ENCODE assay signal across 8 cellular contexts in the genomic region with DNA sequence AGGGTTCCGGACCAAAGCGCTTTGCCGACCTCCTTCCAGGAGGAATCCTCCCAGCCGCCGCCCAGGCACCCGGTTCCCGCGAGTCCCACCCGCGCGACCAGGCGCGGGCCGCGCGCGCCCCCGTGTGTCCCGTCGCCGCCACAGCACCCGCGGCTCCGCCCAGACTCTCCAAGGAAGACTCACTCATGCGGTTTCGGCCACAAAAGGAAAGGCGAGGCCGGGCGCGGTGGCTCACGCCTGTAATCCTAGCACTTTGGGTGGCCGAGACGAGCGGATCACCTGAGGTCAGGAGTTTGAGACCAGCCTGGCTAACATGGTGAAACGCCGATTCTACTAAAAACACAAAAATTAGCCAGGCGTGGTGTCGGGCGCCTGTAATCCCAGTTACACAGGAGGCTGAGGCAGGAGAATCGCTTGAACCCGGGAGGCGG. TPM values are rescaled to one million over a fixed set of nuclear protein-coding genes. Genes with fewer than 3 reads are reported as not detected.
DNase-seq lines count a peak whose midpoint lies in the region; ATAC-seq, FAIRE-seq and TF ChIP-seq lines count a peak whose summit lies in the region.

No MANE protein-coding gene starts in this region.

- peaks cover 6 to 30% of the 10 kb centered on the region in 2 donors for H3K4me1 ChIP-seq in thoracic aorta (ENCODE audit: control insufficient read depth in 1 of 2, low read depth in 2 of 2)

- peak; percentile 44 for FAIRE-seq in HTR-8/SVneo (lab: Jason Lieb, UNC)
- no peak for FAIRE-seq in RCC 7860 (lab: Jason Lieb, UNC)

- TF ChIP-seq CTCF in fibroblast of pulmonary artery (IDR thresholded peaks at IDR 0.05; ENCODE audit: low read length, missing control alignments) (peak; percentile 33), thoracic aorta (IDR thresholded peaks at IDR 0.05) (peak; percentile 93)

- H3K27me3 ChIP-seq in thoracic aorta (replicated peaks; ENCODE audit: insufficient read depth): no peaks in the 10 kb centered on the region

- H3K9me3 ChIP-seq in thoracic aorta: no peaks in the 10 kb centered on the region

- H3K36me3 ChIP-seq in thoracic aorta: no peaks in the 10 kb centered on the region

- ATAC-seq in thoracic aorta (ENCODE audit: insufficient number of reproducible peaks, low FRiP score, low read depth) (peak; percentile 69), GM21529 (IDR thresholded peaks at IDR 0.05; ENCODE audit: unreplicated experiment) (no peak)

- no peak overlapping the region for H3K27ac ChIP-seq in thoracic aorta

- H3K4me3 ChIP-seq in fibroblast of pulmonary artery (replicated peaks; ENCODE audit: low read depth, low read length) (peak overlapping the region; percentile 27), thoracic aorta (peak overlapping the region; percentile 23)

- DNase-seq in ELR (ENCODE audit: low read depth) (peak; percentile 87), HTR-8/SVneo (ENCODE audit: insufficient read length, low spot score) (peak; percentile 90), RCC 7860 (ENCODE audit: low spot score) (peak; percentile 78), fibroblast of pulmonary artery (ENCODE audit: low read depth) (peak; percentile 67), nucleus accumbens (lab: John Stamatoyannopoulos, UW) (peak in 49 of 56 donors; percentile 25 to 86 (median 59)), thoracic aorta (ENCODE audit: low spot score) (peak; percentile 44)
- DNase-seq in activated T-helper 1 cell treated with anti-CD3 and anti-CD28 coated beads, Interleukin-2, amount 50 U/mL, for 16 hours (ENCODE audit: low read depth in 1 of 2, low spot score in 1 of 2): peak; percentile 30 to 62

RNA-seq across cellular contexts. Expression of a gene that starts 3.5 kb away (rescaled TPM):
- total RNA-seq in thoracic aorta: 1 to 10 TPM in 1 of 2 donors, not detected in 1; 5.9 TPM

RNA-seq across cellular contexts. Expression of a gene that starts 14.6 kb away (rescaled TPM):
- total RNA-seq in thoracic aorta: 1 to 10 TPM; 3.1 to 5.8 TPM

RNA-seq across cellular contexts. Expression of a gene that starts 19.6 kb away (rescaled TPM):
- not detected for total RNA-seq in thoracic aorta

RNA-seq across cellular contexts. Expression of a gene that starts 29.0 kb away (rescaled TPM):
- 1 to 10 TPM in 1 of 2 donors, not detected in 1; 1.5 TPM for total RNA-seq in thoracic aorta

RNA-seq across cellular contexts. Expression of a gene that starts 34.3 kb away (rescaled TPM):
- total RNA-seq in thoracic aorta: not detected
